In genomic region chr5:181207960-181208253, GRCh38 we compare ENCODE assay signal across 10 cellular contexts. TPM values are rescaled to one million over a fixed set of nuclear protein-coding genes. Genes with fewer than 3 reads are reported as not detected.
DNase-seq lines count a peak whose midpoint lies in the region; ATAC-seq and TF ChIP-seq lines count a peak whose summit lies in the region.
"Had no signal": no experiment of that assay in that cellular context is flagged by ENCODE, and none has a peak within 500 bp of the region (broad histone marks: within the 10 kb centered on the region; RNA-seq: fewer than 3 reads in every experiment).

No MANE protein-coding gene starts in this region.

- no peak for TF ChIP-seq POLR2A in uterus (IDR thresholded peaks at IDR 0.05)

- peaks cover 15% of the 10 kb centered on the region for H3K27me3 Mint-ChIP-seq in activated B cell treated with CpG ODN at 0.5 μM for 24 hours

- intact Hi-C loops in right cardiac atrium (cut with DNase I) (loop anchor here in 2 of 4 donors (2.0 kb wide), 2 partner anchors 15 to 19 kb away; no protein-coding TSS in a partner anchor), cardiac septum (cut with DNase I) (loop anchor here (1.0 kb wide), 1 partner anchor 17 kb away; no protein-coding TSS in a partner anchor), activated B cell treated with CpG ODN at 0.5 μM for 24 hours (cut with micrococcal nuclease) (loop anchor here (1.0 to 5.0 kb wide), 4 partner anchors 9 to 34 kb away; partner anchors contain the start of gene RACK1), lower lobe of right lung (cut with DNase I) (no loop called here), uterus (cut with DNase I; ENCODE audit: low total_unique reads) (no loop called here)

- POLR2A ChIA-PET in activated B cell treated with CpG ODN at 0.5 μM for 24 hours (lab: Charles Lee): interaction anchor here (0.9 to 12.3 kb wide), 13 partner anchors 9 to 397 kb away, joined by 3 to 317 read pairs (median 9); partner anchors contain the start of genes RACK1, TRIM41, TRIM52 and ZFP62

- H3K4me1 ChIP-seq in right cardiac atrium (ENCODE audit: control insufficient read depth, insufficient read depth, low read length) (peaks cover 4% of the 10 kb centered on the region), lower lobe of right lung (peaks cover 28% of the 10 kb centered on the region), uterus (no peaks in the 10 kb centered on the region)

- H3K4me3 ChIP-seq in right cardiac atrium (ENCODE audit: low read length) (peak overlapping the region; percentile 70), lower lobe of right lung (peak overlapping the region; percentile 71), uterus (peak overlapping the region in 1 of 2 donors; percentile 44)

- H3K27ac ChIP-seq in right cardiac atrium (ENCODE audit: low read length) (no peak overlapping the region), lower lobe of right lung (peak overlapping the region; percentile 71), uterus (peak overlapping the region; percentile 85 to 91)
- H3K27ac ChIP-seq: neutrophil had no signal

- CTCF ChIA-PET in activated B cell treated with CpG ODN at 0.5 μM for 24 hours (lab: Charles Lee): interaction anchor here (0.7 to 3.3 kb wide), 7 partner anchors 8 to 54 kb away, joined by 3 to 17 read pairs (median 5); partner anchors contain the start of gene RACK1

- peak overlapping the region; percentile 92 for H3K4me3 Mint-ChIP-seq in activated B cell treated with CpG ODN at 0.5 μM for 24 hours

- TF ChIP-seq CTCF in activated B cell treated with CpG ODN at 0.5 μM for 24 hours (IDR thresholded peaks at IDR 0.05) (no peak), lower lobe of right lung (IDR thresholded peaks at IDR 0.05) (no peak), uterus (IDR thresholded peaks at IDR 0.05) (no peak)

- 38% methylated on average over 3 of the region's 3 CpGs for WGBS in right cardiac atrium

- no peaks in the 10 kb centered on the region for H3K9me3 ChIP-seq in right cardiac atrium (ENCODE audit: control insufficient read depth, low read length)
- H3K9me3 ChIP-seq in lower lobe of right lung: no peaks in the 10 kb centered on the region
- H3K9me3 ChIP-seq in uterus: no peaks in the 10 kb centered on the region
- H3K9me3 ChIP-seq: neutrophil had no signal

- ATAC-seq in right cardiac atrium (no peak), activated B cell treated with CpG ODN at 0.5 μM for 24 hours (ENCODE audit: low read depth) (no peak), lower lobe of right lung (no peak), GM21515 (IDR thresholded peaks at IDR 0.05; ENCODE audit: unreplicated experiment) (no peak)
- no peak for ATAC-seq in activated CD4-positive, CD25-positive, alpha-beta regulatory T cell treated with anti-CD3 and anti-CD28 coated beads, Interleukin-2, amount 50 U/mL, for 24 hours

- peaks cover 34% of the 10 kb centered on the region for H3K4me1 Mint-ChIP-seq in activated B cell treated with CpG ODN at 0.5 μM for 24 hours

- DNase-seq in right cardiac atrium: no peak
- no peak for DNase-seq in cardiac septum (ENCODE audit: low spot score)
- DNase-seq in activated B cell treated with CpG ODN at 0.5 μM for 24 hours: no peak
- DNase-seq in lower lobe of right lung: no peak
- no peak for DNase-seq in uterus
- DNase-seq in SIG-M5 (lab: John Stamatoyannopoulos, UW): no peak
- DNase-seq: amygdala had no signal

- H3K9me3 Mint-ChIP-seq in activated B cell treated with CpG ODN at 0.5 μM for 24 hours: no peaks in the 10 kb centered on the region

- H3K36me3 Mint-ChIP-seq in activated B cell treated with CpG ODN at 0.5 μM for 24 hours (ENCODE audit: low read depth): peaks cover 9% of the 10 kb centered on the region

- H3K27me3 ChIP-seq in right cardiac atrium (ENCODE audit: control insufficient read depth, insufficient read depth): no peaks in the 10 kb centered on the region
- H3K27me3 ChIP-seq in lower lobe of right lung (ENCODE audit: low read depth): no peaks in the 10 kb centered on the region
- H3K27me3 ChIP-seq in uterus: no peaks in the 10 kb centered on the region

- peak overlapping the region; percentile 97 for H3K27ac Mint-ChIP-seq in activated B cell treated with CpG ODN at 0.5 μM for 24 hours

- H3K36me3 ChIP-seq in lower lobe of right lung (no peaks in the 10 kb centered on the region), uterus (no peaks in the 10 kb centered on the region)
- H3K36me3 ChIP-seq: neutrophil had no signal

RNA-seq across cellular contexts. Expression of gene TRIM7, which starts 2.9 kb away (rescaled TPM):
- total RNA-seq in right cardiac atrium (10 to 100 TPM in 1 of 4 donors, 1 to 10 TPM in 3; 3.8 to 13.1 (median 5.3) TPM), cardiac septum (6.4 TPM), activated B cell treated with CpG ODN at 0.5 μM for 24 hours (0.32 and 0.51 TPM in 2 replicates), lower lobe of right lung (4.3 TPM), uterus (1 to 10 TPM; 1.2 to 7.7 (median 1.6) TPM)
- 4.4 TPM for polyA plus RNA-seq in right cardiac atrium

RNA-seq across cellular contexts. Expression of gene TRIM41, which starts 15.2 kb away (rescaled TPM):
- total RNA-seq in right cardiac atrium (10 to 100 TPM; 18.6 to 21.2 (median 21.0) TPM), cardiac septum (33.0 TPM), activated B cell treated with CpG ODN at 0.5 μM for 24 hours (34.9 and 39.6 TPM in 2 replicates), lower lobe of right lung (29.1 TPM), uterus (10 to 100 TPM in 2 of 4 donors, 1 to 10 TPM in 2; 4.7 to 18.8 (median 12.2) TPM)
- 17.0 TPM for polyA plus RNA-seq in right cardiac atrium

RNA-seq across cellular contexts. Expression of gene RACK1, which starts 35.8 kb away (rescaled TPM):
- total RNA-seq in right cardiac atrium (100 to 1,000 TPM; 698 to 874 (median 743) TPM), cardiac septum (557 TPM), activated B cell treated with CpG ODN at 0.5 μM for 24 hours (2,528 and 2,812 TPM in 2 replicates), lower lobe of right lung (1,202 TPM), uterus (1,000 to 10,000 TPM; 1,656 to 5,035 (median 2,557) TPM)
- polyA plus RNA-seq in right cardiac atrium: 1,031 TPM

RNA-seq across cellular contexts. Expression of gene TRIM52, which starts 53.0 kb away (rescaled TPM):
- total RNA-seq in right cardiac atrium (10 to 100 TPM in 2 of 4 donors, 1 to 10 TPM in 2; 8.2 to 11.6 (median 10.6) TPM), cardiac septum (9.1 TPM), activated B cell treated with CpG ODN at 0.5 μM for 24 hours (30.9 and 36.9 TPM in 2 replicates), lower lobe of right lung (20.8 TPM), uterus (10 to 100 TPM in 2 of 4 donors, 1 to 10 TPM in 2; 1.2 to 22.1 (median 13.9) TPM)
- 9.3 TPM for polyA plus RNA-seq in right cardiac atrium

Comparison
In these comparisons a context has a peak if more than half of its experiments do, and no peak if none do; other contexts are left out.
1. intact Hi-C loops: an anchor here in cardiac septum (1.0 kb wide) and activated B cell treated with CpG ODN at 0.5 μM for 24 hours (1.0 to 5.0 kb wide); none called in lower lobe of right lung and uterus.